8 cellular contexts compared by ENCODE assay signal in genomic region chr13:99086149-99086868, GRCh38.
DNase-seq lines count a peak whose midpoint lies in the region; ATAC-seq and TF ChIP-seq lines count a peak whose summit lies in the region.

No MANE protein-coding gene starts in this region.

- POLR2A ChIA-PET in GM10248 (lab: Yijun Ruan, JAX): no interaction called here

- DNase-seq in GM10248 (ENCODE audit: extremely low spot score) (peak; percentile 75), Kasumi-1 (lab: John Stamatoyannopoulos, UW) (peak; percentile 20 to 29), cerebellum (ENCODE audit: low spot score) (peak; percentile 79), left kidney (ENCODE audit: low read depth, low spot score) (peak; percentile 83), SKM-1 treated with dmso at 0.1 percent for 144 hours (lab: John Stamatoyannopoulos, UW; ENCODE audit: unreplicated experiment) (no peak)
- DNase-seq in activated CD4-positive, CD25-positive, alpha-beta regulatory T cell treated with anti-CD3 and anti-CD28 coated beads, Interleukin-2, amount 50 U/mL, for 16 hours (ENCODE audit: low read depth, low spot score): peak; percentile 31
- peak; percentile 69 to 76 for DNase-seq in stimulated activated CD4-positive, alpha-beta T cell treated with anti-CD3 and anti-CD28 coated beads, Interleukin-2, amount 100 ng/mL, for 24 hours

- CTCF ChIA-PET in GM10248 (lab: Yijun Ruan, JAX): interaction anchor here (1.7 kb wide), 1 partner anchor 183 kb away, joined by 3 read pairs; no protein-coding TSS in a partner anchor

- peak; percentile 43 for ATAC-seq in GM21825 (IDR thresholded peaks at IDR 0.05; ENCODE audit: unreplicated experiment)

- TF ChIP-seq CTCF in GM10248 (IDR thresholded peaks at IDR 0.05; ENCODE audit: control extremely low read depth, extremely low read depth, low read depth, missing control alignments): no peak
